ENCODE assay signal across 8 cellular contexts in genomic region chr6:57089265-57089664, GRCh38. TPM values are rescaled to one million over a fixed set of nuclear protein-coding genes. Genes with fewer than 3 reads are reported as not detected.
A peak's percentile ranks its signal among the peaks of the same experiment; 100 is the strongest.
DNase-seq lines count a peak whose midpoint lies in the region; ATAC-seq and TF ChIP-seq lines count a peak whose summit lies in the region.

No MANE protein-coding gene starts in this region.

- TF ChIP-seq EP300 in suprapubic skin (IDR thresholded peaks at IDR 0.05): no peak

- H3K9me3 Mint-ChIP-seq in activated CD8-positive, alpha-beta memory T cell treated with anti-CD3 and anti-CD28 coated beads, Interleukin-2, amount 10 ng/mL, durations not matched to agents 7 days and 5 days (ENCODE audit: low read depth): no peaks in the 10 kb centered on the region
- no peaks in the 10 kb centered on the region for H3K9me3 Mint-ChIP-seq in activated T-helper 1 cell treated with anti-CD3 and anti-CD28 coated beads, Interleukin-12 subunit alpha, Interleukin-12 subunit beta, Interleukin-2, Interleukin-4 antibody, amounts not matched to agents 30 ng/mL and 10 ng/mL and 1 ng/mL, durations not matched to agents 14 hours and 24 hours and 36 hours
- H3K9me3 Mint-ChIP-seq in immature natural killer cell: no peaks in the 10 kb centered on the region

- peak overlapping the region; percentile 61 for H3K4me3 ChIP-seq in suprapubic skin

- H3K27ac ChIP-seq in suprapubic skin: no peak overlapping the region

- WGBS in suprapubic skin: 63% methylated on average over 3 of the region's 3 CpGs

- peak overlapping the region; percentile 86 for H3K27ac Mint-ChIP-seq in activated CD8-positive, alpha-beta memory T cell treated with anti-CD3 and anti-CD28 coated beads, Interleukin-2, amount 10 ng/mL, durations not matched to agents 7 days and 5 days
- H3K27ac Mint-ChIP-seq in activated T-helper 1 cell treated with anti-CD3 and anti-CD28 coated beads, Interleukin-12 subunit alpha, Interleukin-12 subunit beta, Interleukin-2, Interleukin-4 antibody, amounts not matched to agents 30 ng/mL and 10 ng/mL and 1 ng/mL, durations not matched to agents 14 hours and 24 hours and 36 hours: peak overlapping the region; percentile 72
- peak overlapping the region in 5 of 6 donors; percentile 76 to 95 (median 89) for H3K27ac Mint-ChIP-seq in immature natural killer cell

- DNase-seq in activated CD8-positive, alpha-beta memory T cell treated with anti-CD3 and anti-CD28 coated beads, Interleukin-2, amount 10 ng/mL, durations not matched to agents 7 days and 5 days: no peak
- no peak for DNase-seq in activated CD8-positive, alpha-beta memory T cell treated with anti-CD3 and anti-CD28 coated beads for 24 hours
- DNase-seq in activated T-helper 1 cell treated with anti-CD3 and anti-CD28 coated beads, Interleukin-12 subunit alpha, Interleukin-12 subunit beta, Interleukin-2, Interleukin-4 antibody, amounts not matched to agents 30 ng/mL and 10 ng/mL and 1 ng/mL, durations not matched to agents 14 hours and 24 hours and 36 hours (ENCODE audit: low spot score): no peak
- DNase-seq in immature natural killer cell (no peak), suprapubic skin (ENCODE audit: low spot score in 2 of 2) (no peak), DMS53 treated with DMSO at 0.1 percent for 48 hours (lab: John Stamatoyannopoulos, UW; ENCODE audit: unreplicated experiment) (no peak), NCI-H748 (lab: John Stamatoyannopoulos, UW; ENCODE audit: unreplicated experiment) (no peak)

- peak overlapping the region; percentile 79 for H3K4me3 Mint-ChIP-seq in activated CD8-positive, alpha-beta memory T cell treated with anti-CD3 and anti-CD28 coated beads, Interleukin-2, amount 10 ng/mL, durations not matched to agents 7 days and 5 days
- peak overlapping the region; percentile 88 for H3K4me3 Mint-ChIP-seq in activated T-helper 1 cell treated with anti-CD3 and anti-CD28 coated beads, Interleukin-12 subunit alpha, Interleukin-12 subunit beta, Interleukin-2, Interleukin-4 antibody, amounts not matched to agents 30 ng/mL and 10 ng/mL and 1 ng/mL, durations not matched to agents 14 hours and 24 hours and 36 hours
- H3K4me3 Mint-ChIP-seq in immature natural killer cell: peak overlapping the region; percentile 87 to 96 (median 94)

- CTCF ChIA-PET in activated CD8-positive, alpha-beta memory T cell treated with anti-CD3 and anti-CD28 coated beads, Interleukin-2, amount 10 ng/mL, durations not matched to agents 7 days and 5 days (lab: Charles Lee): interaction anchor here (1.0 to 1.5 kb wide), 3 partner anchors 14 to 228 kb away, joined by 3 to 4 read pairs (median 3); partner anchors contain the start of gene PRIM2

- H3K36me3 ChIP-seq in suprapubic skin: no peaks in the 10 kb centered on the region

- no peak for TF ChIP-seq CTCF in suprapubic skin (IDR thresholded peaks at IDR 0.05)

- no peak for TF ChIP-seq POLR2A in suprapubic skin (IDR thresholded peaks at IDR 0.05)

- no peak for ATAC-seq in activated CD8-positive, alpha-beta memory T cell treated with anti-CD3 and anti-CD28 coated beads, Interleukin-2, amount 10 ng/mL, durations not matched to agents 7 days and 5 days
- no peak for ATAC-seq in GM19452 (IDR thresholded peaks at IDR 0.05; ENCODE audit: unreplicated experiment)

- H3K36me3 Mint-ChIP-seq in activated CD8-positive, alpha-beta memory T cell treated with anti-CD3 and anti-CD28 coated beads, Interleukin-2, amount 10 ng/mL, durations not matched to agents 7 days and 5 days: peaks cover 17% of the 10 kb centered on the region
- peaks cover 15% of the 10 kb centered on the region for H3K36me3 Mint-ChIP-seq in activated T-helper 1 cell treated with anti-CD3 and anti-CD28 coated beads, Interleukin-12 subunit alpha, Interleukin-12 subunit beta, Interleukin-2, Interleukin-4 antibody, amounts not matched to agents 30 ng/mL and 10 ng/mL and 1 ng/mL, durations not matched to agents 14 hours and 24 hours and 36 hours (ENCODE audit: low read depth)
- H3K36me3 Mint-ChIP-seq in immature natural killer cell: peaks cover 0 to 6% (median 3%) of the 10 kb centered on the region in 3 donors

- H3K9me3 ChIP-seq in suprapubic skin: no peaks in the 10 kb centered on the region

- H3K27me3 Mint-ChIP-seq in activated CD8-positive, alpha-beta memory T cell treated with anti-CD3 and anti-CD28 coated beads, Interleukin-2, amount 10 ng/mL, durations not matched to agents 7 days and 5 days: no peaks in the 10 kb centered on the region
- H3K27me3 Mint-ChIP-seq in activated T-helper 1 cell treated with anti-CD3 and anti-CD28 coated beads, Interleukin-12 subunit alpha, Interleukin-12 subunit beta, Interleukin-2, Interleukin-4 antibody, amounts not matched to agents 30 ng/mL and 10 ng/mL and 1 ng/mL, durations not matched to agents 14 hours and 24 hours and 36 hours (ENCODE audit: insufficient read depth): no peaks in the 10 kb centered on the region
- H3K27me3 Mint-ChIP-seq in immature natural killer cell (ENCODE audit: low read depth in 3 of 3): peaks cover 0 to 6% (median 0%) of the 10 kb centered on the region in 3 donors

- H3K27me3 ChIP-seq in suprapubic skin: no peaks in the 10 kb centered on the region

- peaks cover 24% of the 10 kb centered on the region for H3K4me1 ChIP-seq in suprapubic skin

- intact Hi-C loops in activated T-helper 1 cell treated with anti-CD3 and anti-CD28 coated beads, Interleukin-12 subunit alpha, Interleukin-12 subunit beta, Interleukin-2, Interleukin-4 antibody, amounts not matched to agents 30 ng/mL and 10 ng/mL and 1 ng/mL, durations not matched to agents 14 hours and 24 hours and 36 hours (cut with micrococcal nuclease): loop anchor here (1.0 to 5.0 kb wide), 6 partner anchors 43 to 237 kb away; partner anchors contain the start of genes BAG2, BEND6, KIAA1586 and PRIM2

- H3K4me1 Mint-ChIP-seq in activated CD8-positive, alpha-beta memory T cell treated with anti-CD3 and anti-CD28 coated beads, Interleukin-2, amount 10 ng/mL, durations not matched to agents 7 days and 5 days: peaks cover 31% of the 10 kb centered on the region
- H3K4me1 Mint-ChIP-seq in activated T-helper 1 cell treated with anti-CD3 and anti-CD28 coated beads, Interleukin-12 subunit alpha, Interleukin-12 subunit beta, Interleukin-2, Interleukin-4 antibody, amounts not matched to agents 30 ng/mL and 10 ng/mL and 1 ng/mL, durations not matched to agents 14 hours and 24 hours and 36 hours (ENCODE audit: low read depth): peaks cover 35% of the 10 kb centered on the region
- peaks cover 26 to 38% of the 10 kb centered on the region in 2 donors for H3K4me1 Mint-ChIP-seq in immature natural killer cell

RNA-seq across cellular contexts. Expression of gene ZNF451, which starts 0.7 kb away (rescaled TPM):
- 10 to 100 TPM; 64.9 to 68.7 TPM for total RNA-seq in activated CD8-positive, alpha-beta memory T cell treated with anti-CD3 and anti-CD28 coated beads, Interleukin-2, amount 10 ng/mL, durations not matched to agents 7 days and 5 days
- 58.1 and 64.4 TPM in 2 replicates for total RNA-seq in activated T-helper 1 cell treated with anti-CD3 and anti-CD28 coated beads, Interleukin-12 subunit alpha, Interleukin-12 subunit beta, Interleukin-2, Interleukin-4 antibody, amounts not matched to agents 30 ng/mL and 10 ng/mL and 1 ng/mL, durations not matched to agents 14 hours and 24 hours and 36 hours
- polyA plus RNA-seq in immature natural killer cell: 10 to 100 TPM; 10.2 to 26.0 (median 11.8) TPM
- total RNA-seq in suprapubic skin: 100 to 1,000 TPM in 1 of 4 donors, 10 to 100 TPM in 3; 34.9 to 102 (median 42.7) TPM

RNA-seq across cellular contexts. Expression of gene KIAA1586, which starts 42.8 kb away (rescaled TPM):
- total RNA-seq in activated CD8-positive, alpha-beta memory T cell treated with anti-CD3 and anti-CD28 coated beads, Interleukin-2, amount 10 ng/mL, durations not matched to agents 7 days and 5 days: 10 to 100 TPM; 14.1 to 15.0 TPM
- total RNA-seq in activated T-helper 1 cell treated with anti-CD3 and anti-CD28 coated beads, Interleukin-12 subunit alpha, Interleukin-12 subunit beta, Interleukin-2, Interleukin-4 antibody, amounts not matched to agents 30 ng/mL and 10 ng/mL and 1 ng/mL, durations not matched to agents 14 hours and 24 hours and 36 hours: 12.6 and 14.0 TPM in 2 replicates
- 1 to 10 TPM; 2.6 to 7.9 (median 6.1) TPM for polyA plus RNA-seq in immature natural killer cell
- total RNA-seq in suprapubic skin: 1 to 10 TPM; 3.1 to 6.4 (median 4.8) TPM
